11 cellular contexts compared by ENCODE assay signal in the genomic region with DNA sequence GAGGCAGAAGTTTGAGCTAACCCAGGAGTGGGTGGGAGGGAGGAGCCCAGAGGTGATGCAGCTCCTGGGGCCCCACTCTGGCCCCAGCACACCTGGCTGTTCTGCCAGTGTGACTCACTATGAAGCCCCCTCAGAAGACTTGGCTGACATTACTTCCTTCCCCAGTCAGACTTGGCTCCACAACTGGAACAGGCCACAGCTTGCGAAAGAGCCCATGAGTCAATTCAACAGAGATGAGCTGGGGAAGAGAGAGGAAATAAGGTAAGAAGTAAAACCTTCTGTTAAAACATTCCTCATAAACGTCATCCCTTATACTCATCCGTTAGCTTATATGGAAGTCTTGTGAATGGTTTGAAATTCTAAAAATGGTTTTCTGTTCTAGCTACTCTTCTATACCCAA.
DNase-seq lines count a peak whose midpoint lies in the region; ATAC-seq, FAIRE-seq and TF ChIP-seq lines count a peak whose summit lies in the region.
"Had no signal": no experiment of that assay in that cellular context is flagged by ENCODE, and none has a peak within 500 bp of the region (broad histone marks: within the 10 kb centered on the region; RNA-seq: fewer than 3 reads in every experiment).

No MANE protein-coding gene starts in this region.

- 33% methylated on average over 3 of the region's 3 CpGs for WGBS in A549 (ENCODE audit: missing lambda C conversion rate)

- H3K4me3 ChIP-seq in A549, result no peak overlapping the region
- no peak overlapping the region for H3K4me3 ChIP-seq in mucosa of descending colon
- H3K4me3 ChIP-seq: thoracic aorta had no signal

- H3K9me3 ChIP-seq in A549 (0 out of 3 replicates have a peak, but pooled peaks cover 3% of the 10 kb centered on the region), mucosa of descending colon (peaks cover 3% of the 10 kb centered on the region)
- H3K9me3 ChIP-seq: thoracic aorta had no signal

- no peak overlapping the region for H3K4me2 ChIP-seq in A549

- no peak for TF ChIP-seq RAD21 in A549 (conservative IDR thresholded peaks at IDR 0.05 in 1 of 2, IDR thresholded peaks at IDR 0.05 in 1 of 2)

- intact Hi-C loops in mucosa of descending colon (cut with DNase I, micrococcal nuclease), result no loop called here

- peak in 1 of 2 experiments; percentile 56; a peak in 2 of 6 replicates for ATAC-seq in A549
- no peak for ATAC-seq in GM18519 (IDR thresholded peaks at IDR 0.05; ENCODE audit: low FRiP score, unreplicated experiment)
- ATAC-seq in mucosa of descending colon, result no peak

- POLR2A ChIA-PET in A549 (lab: Yijun Ruan, JAX), result no interaction called here

- no peak overlapping the region for H3K27ac ChIP-seq in A549
- H3K27ac ChIP-seq: thoracic aorta had no signal

- H3K36me3 ChIP-seq in mucosa of descending colon (ENCODE audit: low read depth), result no peaks in the 10 kb centered on the region
- H3K36me3 ChIP-seq: thoracic aorta had no signal

- no peak for FAIRE-seq in A549 (lab: Jason Lieb, UNC)

- TF ChIP-seq EP300 in A549 (IDR thresholded peaks at IDR 0.05), result no peak

- TF ChIP-seq CTCF in A549 (IDR thresholded peaks at IDR 0.05) (no peak), mucosa of descending colon (IDR thresholded peaks at IDR 0.05) (no peak)

- CTCF ChIA-PET in A549 (lab: Yijun Ruan, JAX), result no interaction called here

- H3K4me1 ChIP-seq in A549 (0 out of 3 replicates have a peak, but pooled peaks cover 3% of the 10 kb centered on the region), mucosa of descending colon (ENCODE audit: low read depth) (no peaks in the 10 kb centered on the region)

- TF ChIP-seq POLR2A in A549 (IDR thresholded peaks at IDR 0.05; ENCODE audit: low read length), result no peak

- DNase-seq in A549 (ENCODE audit: low read depth in 1 of 2, low spot score in 1 of 2) (peak; percentile 9 to 10), KG1 (lab: John Stamatoyannopoulos, UW) (peak; percentile 39), amniotic stem cell (lab: John Stamatoyannopoulos, UW) (peak; percentile 36), iris pigment epithelial cell (ENCODE audit: low read depth) (peak; percentile 99), amygdala (lab: John Stamatoyannopoulos, UW) (no peak), NCI-H2171 (lab: John Stamatoyannopoulos, UW) (no peak), mucosa of descending colon (no peak)
- DNase-seq: activated T-cell treated with anti-CD3 and anti-CD28 coated beads, Interleukin-2, amount 50 U/mL, for 1 hour; NCI-H1092 treated with DMSO at 0.1 percent for 48 hours had no signal

TF ChIP-seq in A549, 52 proteins besides CTCF, POLR2A, EP300 and RAD21:
- TF ChIP-seq, protein P1, sequence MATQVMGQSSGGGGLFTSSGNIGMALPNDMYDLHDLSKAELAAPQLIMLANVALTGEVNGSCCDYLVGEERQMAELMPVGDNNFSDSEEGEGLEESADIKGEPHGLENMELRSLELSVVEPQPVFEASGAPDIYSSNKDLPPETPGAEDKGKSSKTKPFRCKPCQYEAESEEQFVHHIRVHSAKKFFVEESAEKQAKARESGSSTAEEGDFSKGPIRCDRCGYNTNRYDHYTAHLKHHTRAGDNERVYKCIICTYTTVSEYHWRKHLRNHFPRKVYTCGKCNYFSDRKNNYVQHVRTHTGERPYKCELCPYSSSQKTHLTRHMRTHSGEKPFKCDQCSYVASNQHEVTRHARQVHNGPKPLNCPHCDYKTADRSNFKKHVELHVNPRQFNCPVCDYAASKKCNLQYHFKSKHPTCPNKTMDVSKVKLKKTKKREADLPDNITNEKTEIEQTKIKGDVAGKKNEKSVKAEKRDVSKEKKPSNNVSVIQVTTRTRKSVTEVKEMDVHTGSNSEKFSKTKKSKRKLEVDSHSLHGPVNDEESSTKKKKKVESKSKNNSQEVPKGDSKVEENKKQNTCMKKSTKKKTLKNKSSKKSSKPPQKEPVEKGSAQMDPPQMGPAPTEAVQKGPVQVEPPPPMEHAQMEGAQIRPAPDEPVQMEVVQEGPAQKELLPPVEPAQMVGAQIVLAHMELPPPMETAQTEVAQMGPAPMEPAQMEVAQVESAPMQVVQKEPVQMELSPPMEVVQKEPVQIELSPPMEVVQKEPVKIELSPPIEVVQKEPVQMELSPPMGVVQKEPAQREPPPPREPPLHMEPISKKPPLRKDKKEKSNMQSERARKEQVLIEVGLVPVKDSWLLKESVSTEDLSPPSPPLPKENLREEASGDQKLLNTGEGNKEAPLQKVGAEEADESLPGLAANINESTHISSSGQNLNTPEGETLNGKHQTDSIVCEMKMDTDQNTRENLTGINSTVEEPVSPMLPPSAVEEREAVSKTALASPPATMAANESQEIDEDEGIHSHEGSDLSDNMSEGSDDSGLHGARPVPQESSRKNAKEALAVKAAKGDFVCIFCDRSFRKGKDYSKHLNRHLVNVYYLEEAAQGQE (IDR thresholded peaks at IDR 0.05), result no peak
- TF ChIP-seq FOXS1 (CRISPR knock-in tag; IDR thresholded peaks at IDR 0.05) (no peak), CHD4 (IDR thresholded peaks at IDR 0.05; ENCODE audit: borderline replicate concordance) (no peak), KDM1A (IDR thresholded peaks at IDR 0.05; ENCODE audit: low read depth) (no peak), RNF2 (IDR thresholded peaks at IDR 0.05; ENCODE audit: borderline replicate concordance, low read depth) (no peak), RARB (CRISPR knock-in tag; IDR thresholded peaks at IDR 0.05) (no peak), CEBPB (IDR thresholded peaks at IDR 0.05) (peak in 1 of 2 experiments; percentile 59; a peak in 2 of 4 replicates)
- TF ChIP-seq, protein P2, sequence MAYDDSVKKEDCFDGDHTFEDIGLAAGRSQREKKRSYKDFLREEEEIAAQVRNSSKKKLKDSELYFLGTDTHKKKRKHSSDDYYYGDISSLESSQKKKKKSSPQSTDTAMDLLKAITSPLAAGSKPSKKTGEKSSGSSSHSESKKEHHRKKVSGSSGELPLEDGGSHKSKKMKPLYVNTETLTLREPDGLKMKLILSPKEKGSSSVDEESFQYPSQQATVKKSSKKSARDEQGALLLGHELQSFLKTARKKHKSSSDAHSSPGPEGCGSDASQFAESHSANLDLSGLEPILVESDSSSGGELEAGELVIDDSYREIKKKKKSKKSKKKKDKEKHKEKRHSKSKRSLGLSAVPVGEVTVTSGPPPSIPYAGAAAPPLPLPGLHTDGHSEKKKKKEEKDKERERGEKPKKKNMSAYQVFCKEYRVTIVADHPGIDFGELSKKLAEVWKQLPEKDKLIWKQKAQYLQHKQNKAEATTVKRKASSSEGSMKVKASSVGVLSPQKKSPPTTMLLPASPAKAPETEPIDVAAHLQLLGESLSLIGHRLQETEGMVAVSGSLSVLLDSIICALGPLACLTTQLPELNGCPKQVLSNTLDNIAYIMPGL (CRISPR knock-in tag; IDR thresholded peaks at IDR 0.05; ENCODE audit: borderline replicate concordance), result no peak
TF ChIP-seq in A549: peak in this region for 1.

Comparison
In these comparisons a context has a peak if more than half of its experiments do, and no peak if none do; other contexts are left out.
1. DNase-seq: peak in A549 (2 of 2), KG1 (single experiment), amniotic stem cell (single experiment) and iris pigment epithelial cell (single experiment); none in amygdala (0 of 56), NCI-H2171 (single experiment) and mucosa of descending colon (0 of 3).